In genomic region chr9:109320734-109321448, GRCh38 we compare ENCODE assay signal across 8 cellular contexts. TPM values are rescaled to one million over a fixed set of nuclear protein-coding genes. Genes with fewer than 3 reads are reported as not detected.
DNase-seq lines count a peak whose midpoint lies in the region; ATAC-seq and TF ChIP-seq lines count a peak whose summit lies in the region.

Gene EPB41L4B (minus strand): TSS chr9:109321059. CDS start chr9:109320446, 613 bp downstream.

- no peak within 1 kb of the TSS for H3K27ac Mint-ChIP-seq in activated CD4-positive, alpha-beta memory T cell treated with anti-CD3 and anti-CD28 coated beads, Interleukin-2, amount 10 ng/mL, durations not matched to agents 7 days and 5 days

- no peak within 1 kb of the TSS for H3K27ac ChIP-seq in BLaER1 treated with 17β-estradiol and CSF1 and Interleukin-3, amounts not matched to agents 10 nM and 100 nM
- H3K27ac ChIP-seq in ectodermal cell (ENCODE audit: insufficient read depth, low read depth, low read length, poor library complexity, severe bottlenecking) (no peak within 1 kb of the TSS), lung (ENCODE audit: low read depth in 1 of 2, low read length in 1 of 2) (peak within 1 kb of the TSS in 1 of 2 donors; percentile 69)

- ATAC-seq in GM19351 (IDR thresholded peaks at IDR 0.05; ENCODE audit: unreplicated experiment) (peak; percentile 96), HG03460 (IDR thresholded peaks at IDR 0.05; ENCODE audit: unreplicated experiment) (peak; percentile 96), lung (ENCODE audit: insufficient read depth, low FRiP score) (peak; percentile 79)

- H3K4me2 ChIP-seq in BLaER1 treated with 17β-estradiol and CSF1 and Interleukin-3, amounts not matched to agents 10 nM and 100 nM: peak within 1 kb of the TSS; percentile 77 to 93 (median 89)

- peak within 1 kb of the TSS; percentile 72 for H3K4me3 Mint-ChIP-seq in activated CD4-positive, alpha-beta memory T cell treated with anti-CD3 and anti-CD28 coated beads, Interleukin-2, amount 10 ng/mL, durations not matched to agents 7 days and 5 days

- no peaks in the 10 kb centered on the region for H3K36me3 Mint-ChIP-seq in activated CD4-positive, alpha-beta memory T cell treated with anti-CD3 and anti-CD28 coated beads, Interleukin-2, amount 10 ng/mL, durations not matched to agents 7 days and 5 days (ENCODE audit: low read depth)

- H3K4me3 ChIP-seq in BLaER1 treated with 17β-estradiol and CSF1 and Interleukin-3, amounts not matched to agents 10 nM and 100 nM: peak within 1 kb of the TSS; percentile 63 to 76 (median 68)
- H3K4me3 ChIP-seq in ectodermal cell (ENCODE audit: insufficient read depth, low read depth, low read length) (peak within 1 kb of the TSS; percentile 45), lung (peak within 1 kb of the TSS; percentile 61)

- CTCF ChIA-PET in activated CD4-positive, alpha-beta memory T cell treated with anti-CD3 and anti-CD28 coated beads, Interleukin-2, amount 10 ng/mL, durations not matched to agents 7 days and 5 days (lab: Charles Lee): no interaction called here

- peaks cover 44 to 67% (median 50%) of the 10 kb centered on the region in 11 experiments for H3K27me3 ChIP-seq in BLaER1 treated with 17β-estradiol and CSF1 and Interleukin-3, amounts not matched to agents 10 nM and 100 nM
- peaks cover 32% of the 10 kb centered on the region for H3K27me3 ChIP-seq in ectodermal cell (ENCODE audit: control insufficient read depth, insufficient read depth, low read length, poor library complexity, severe bottlenecking)
- no peaks in the 10 kb centered on the region for H3K27me3 ChIP-seq in lung (ENCODE audit: control insufficient read depth, insufficient read depth)

- H3K9me3 ChIP-seq in BLaER1 treated with 17β-estradiol and CSF1 and Interleukin-3, amounts not matched to agents 10 nM and 100 nM (replicated peaks in 1 of 11): 0 out of 22 replicates have a peak, but pooled peaks cover 0 to 7% (median 0%) of the 10 kb centered on the region in 11 experiments
- H3K9me3 ChIP-seq in ectodermal cell (ENCODE audit: control insufficient read depth, low read length): no peaks in the 10 kb centered on the region
- no peaks in the 10 kb centered on the region for H3K9me3 ChIP-seq in lung (ENCODE audit: control insufficient read depth in 2 of 2, insufficient read depth in 1 of 2, low read length in 1 of 2)

- H3K9ac ChIP-seq in BLaER1 treated with 17β-estradiol and CSF1 and Interleukin-3, amounts not matched to agents 10 nM and 100 nM: peak within 1 kb of the TSS in 9 of 11 experiments; percentile 28 to 74 (median 57); a peak in 16 of 22 replicates

- H4K20me1 ChIP-seq in BLaER1 treated with 17β-estradiol and CSF1 and Interleukin-3, amounts not matched to agents 10 nM and 100 nM: peaks cover 0 to 46% (median 20%) of the 10 kb centered on the region in 11 experiments; a peak in 15 of 22 replicates

- H3K36me3 ChIP-seq in BLaER1 treated with 17β-estradiol and CSF1 and Interleukin-3, amounts not matched to agents 10 nM and 100 nM: no peaks in the 10 kb centered on the region
- H3K36me3 ChIP-seq in ectodermal cell (ENCODE audit: control insufficient read depth, insufficient read depth, low read length) (no peaks in the 10 kb centered on the region), lung (ENCODE audit: control insufficient read depth in 2 of 2, insufficient read depth in 2 of 2, low read length in 2 of 2) (no peaks in the 10 kb centered on the region)

- no peaks in the 10 kb centered on the region for H3K9me3 Mint-ChIP-seq in activated CD4-positive, alpha-beta memory T cell treated with anti-CD3 and anti-CD28 coated beads, Interleukin-2, amount 10 ng/mL, durations not matched to agents 7 days and 5 days

- peaks cover 59% of the 10 kb centered on the region for H3K27me3 Mint-ChIP-seq in activated CD4-positive, alpha-beta memory T cell treated with anti-CD3 and anti-CD28 coated beads, Interleukin-2, amount 10 ng/mL, durations not matched to agents 7 days and 5 days

- peak; percentile 72 for TF ChIP-seq CTCF in lung (IDR thresholded peaks at IDR 0.05; ENCODE audit: control extremely low read depth, extremely low read depth)

- POLR2A ChIA-PET in activated CD4-positive, alpha-beta memory T cell treated with anti-CD3 and anti-CD28 coated beads, Interleukin-2, amount 10 ng/mL, durations not matched to agents 7 days and 5 days (lab: Charles Lee): no interaction called here

- WGBS in ectodermal cell, 2 experiments: 2% methylated on average over 73 of the region's 73 CpGs
- WGBS in lung, 2 donors: 1% methylated on average over 32 to 73 of the region's 73 CpGs

- peaks cover 7 to 27% (median 13%) of the 10 kb centered on the region in 10 experiments; a peak in 14 of 20 replicates for H3K4me1 ChIP-seq in BLaER1 treated with 17β-estradiol and CSF1 and Interleukin-3, amounts not matched to agents 10 nM and 100 nM
- H3K4me1 ChIP-seq in ectodermal cell (ENCODE audit: control insufficient read depth, insufficient read depth, low read length): peaks cover 15% of the 10 kb centered on the region
- peaks cover 0 to 9% of the 10 kb centered on the region in 2 donors for H3K4me1 ChIP-seq in lung (ENCODE audit: control insufficient read depth in 2 of 2, insufficient read depth in 2 of 2, low read length in 2 of 2)

- peak; percentile 98 for DNase-seq in NCI-H69 (lab: John Stamatoyannopoulos, UW)
- DNase-seq in activated CD4-positive, alpha-beta memory T cell treated with anti-CD3 and anti-CD28 coated beads, Interleukin-2, amount 10 ng/mL, durations not matched to agents 7 days and 5 days: peak; percentile 89
- DNase-seq in lung (ENCODE audit: low spot score): peak; percentile 90
- peak; percentile 75 to 92 (median 85) for DNase-seq in stimulated activated CD4-positive, alpha-beta T cell treated with anti-CD3 and anti-CD28 coated beads, TNF-alpha, amount 100 ng/mL, for 24 hours (ENCODE audit: low read depth in 3 of 3)

- H3K4me1 Mint-ChIP-seq in activated CD4-positive, alpha-beta memory T cell treated with anti-CD3 and anti-CD28 coated beads, Interleukin-2, amount 10 ng/mL, durations not matched to agents 7 days and 5 days: peaks cover 12% of the 10 kb centered on the region

RNA-seq across cellular contexts. Expression of gene EPB41L4B, which starts in this region (rescaled TPM):
- under 1 TPM; 0.08 to 0.18 TPM for total RNA-seq in activated CD4-positive, alpha-beta memory T cell treated with anti-CD3 and anti-CD28 coated beads, Interleukin-2, amount 10 ng/mL, durations not matched to agents 7 days and 5 days
- 1.8 TPM for polyA plus RNA-seq in ectodermal cell (2013, experiment 1 of 4)
- polyA plus RNA-seq in ectodermal cell (2013, experiment 2 of 4): 1.8 TPM
- 2.1 TPM for polyA plus RNA-seq in ectodermal cell (2013, experiment 3 of 4)
- polyA plus RNA-seq in ectodermal cell (2013, experiment 4 of 4): 1.7 TPM
- total RNA-seq in lung: 10 to 100 TPM; 13.9 to 14.5 TPM
- 10 to 100 TPM in 1 of 2 donors, 1 to 10 TPM in 1; 6.0 to 10.4 TPM for polyA plus RNA-seq in lung

Comparison
In these comparisons a context has a peak if more than half of its experiments do, and no peak if none do; other contexts are left out.
1. RNA of gene EPB41L4B (total RNA-seq): 13.9 to 14.5 TPM in lung; 0.08 to 0.18 TPM in activated CD4-positive, alpha-beta memory T cell treated with anti-CD3 and anti-CD28 coated beads, Interleukin-2, amount 10 ng/mL, durations not matched to agents 7 days and 5 days; every median in the first group is over 10 times any median in the second.
2. Peak in DNase-seq in activated CD4-positive, alpha-beta memory T cell treated with anti-CD3 and anti-CD28 coated beads, Interleukin-2, amount 10 ng/mL, durations not matched to agents 7 days and 5 days; RNA of the gene not detected or under 1 TPM.
3. Peak in every context shown above with its lines, with median percentiles within 50 percentile points of each other: H3K4me3 ChIP-seq, ATAC-seq and DNase-seq.